ENCODE assay signal across 9 cellular contexts in the genomic region with DNA sequence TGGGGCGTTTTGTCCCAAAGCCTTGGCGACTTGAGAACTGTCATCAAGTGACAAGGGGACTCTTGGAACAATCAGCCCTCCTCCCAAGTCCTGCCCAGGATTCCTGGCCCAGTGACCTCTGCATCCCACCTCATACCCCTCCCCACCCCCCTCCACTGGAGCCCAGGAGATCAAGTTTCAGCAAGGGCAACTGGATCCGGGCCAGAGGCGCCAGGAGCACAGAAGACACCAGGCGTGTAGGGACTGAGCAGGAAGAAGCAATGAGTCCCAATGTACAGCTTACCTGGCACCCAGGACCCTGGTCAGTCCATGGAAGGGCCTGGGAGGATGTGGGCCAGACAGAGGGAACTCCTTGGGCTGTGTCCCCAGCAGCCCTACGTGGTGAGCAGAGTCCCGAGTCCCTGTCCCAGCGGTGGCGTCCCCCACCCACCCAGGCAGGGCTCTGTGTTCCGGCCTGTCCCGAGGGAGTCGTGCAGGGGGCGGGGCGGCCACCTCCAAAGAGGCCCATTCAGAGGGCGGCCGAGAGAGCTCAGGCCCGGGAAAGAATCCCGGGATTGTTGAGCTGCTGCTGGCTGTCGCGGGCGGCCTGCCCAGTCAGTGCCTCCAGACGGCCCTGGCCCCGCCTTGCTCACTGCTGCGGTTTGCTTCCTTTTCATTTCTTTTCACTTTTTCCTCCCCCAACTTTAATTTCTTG.
DNase-seq lines count a peak whose midpoint lies in the region; ATAC-seq and TF ChIP-seq lines count a peak whose summit lies in the region.
"Had no signal": no experiment of that assay in that cellular context is flagged by ENCODE, and none has a peak within 500 bp of the region (broad histone marks: within the 10 kb centered on the region; RNA-seq: fewer than 3 reads in every experiment).

No MANE protein-coding gene starts in this region.

- H3K36me3 ChIP-seq in duodenal mucosa (ENCODE audit: control insufficient read depth in 1 of 2, insufficient read depth in 2 of 2, low read length in 2 of 2) (peaks cover 5 to 43% of the 10 kb centered on the region in 2 donors), liver (ENCODE audit: control insufficient read depth in 4 of 4, insufficient read depth in 3 of 4, low read depth in 1 of 4, low read length in 3 of 4) (peaks cover 0 to 34% (median 18%) of the 10 kb centered on the region in 4 donors)

- H3K27me3 ChIP-seq in duodenal mucosa (ENCODE audit: control insufficient read depth in 1 of 2, insufficient read depth in 2 of 2, low read length in 2 of 2) (no peaks in the 10 kb centered on the region), liver (ENCODE audit: control insufficient read depth in 4 of 4, insufficient read depth in 4 of 4, low read length in 3 of 4) (no peaks in the 10 kb centered on the region)

- no peak overlapping the region for H3K27ac Mint-ChIP-seq in T-cell
- no peak overlapping the region for H3K27ac Mint-ChIP-seq in activated naive CD8-positive, alpha-beta T cell treated with anti-CD3 and anti-CD28 coated beads, Interleukin-2, amount 50 U/mL, for 24 hours

- no peak overlapping the region for H3K4me3 Mint-ChIP-seq in T-cell
- H3K4me3 Mint-ChIP-seq in activated naive CD8-positive, alpha-beta T cell treated with anti-CD3 and anti-CD28 coated beads, Interleukin-2, amount 50 U/mL, for 24 hours, result no peak overlapping the region

- no peaks in the 10 kb centered on the region for H3K4me1 Mint-ChIP-seq in T-cell
- H3K4me1 Mint-ChIP-seq in activated naive CD8-positive, alpha-beta T cell treated with anti-CD3 and anti-CD28 coated beads, Interleukin-2, amount 50 U/mL, for 24 hours, result no peaks in the 10 kb centered on the region

- peak in 1 of 2 donors; percentile 32 for TF ChIP-seq RAD21 in liver (IDR thresholded peaks at IDR 0.05)

- H3K9me3 ChIP-seq in duodenal mucosa (ENCODE audit: control insufficient read depth in 1 of 2, low read length in 2 of 2) (no peaks in the 10 kb centered on the region), liver (ENCODE audit: control insufficient read depth in 4 of 4, low read length in 3 of 4) (no peaks in the 10 kb centered on the region)
- H3K9me3 ChIP-seq: A549 had no signal

- no peak for TF ChIP-seq CTCF in liver (IDR thresholded peaks at IDR 0.05; ENCODE audit: low read depth, low read length, missing input control)

- no peaks in the 10 kb centered on the region for H3K27me3 Mint-ChIP-seq in T-cell
- peaks cover 3% of the 10 kb centered on the region for H3K27me3 Mint-ChIP-seq in activated naive CD8-positive, alpha-beta T cell treated with anti-CD3 and anti-CD28 coated beads, Interleukin-2, amount 50 U/mL, for 24 hours

- POLR2A ChIA-PET in T-cell (lab: Charles Lee), result no interaction called here

- H3K27ac ChIP-seq in duodenal mucosa (ENCODE audit: low read depth, low read length) (peak overlapping the region; percentile 41), liver (ENCODE audit: low read depth in 1 of 2, low read length in 2 of 2) (peak overlapping the region; percentile 44 to 64), temporal lobe (ENCODE audit: low read depth, low read length) (peak overlapping the region; percentile 72)

- peak; percentile 24 for DNase-seq in DMS53 (lab: John Stamatoyannopoulos, UW)
- DNase-seq in DMS53 treated with DMSO at 0.1 percent for 48 hours (lab: John Stamatoyannopoulos, UW; ENCODE audit: unreplicated experiment), result no peak
- DNase-seq in T-cell, result no peak
- DNase-seq in activated naive CD8-positive, alpha-beta T cell treated with anti-CD3 and anti-CD28 coated beads, Interleukin-2, amount 50 U/mL, for 24 hours, result no peak
- DNase-seq in activated T-cell treated with anti-CD3 and anti-CD28 coated beads, Interleukin-2, amount 50 U/mL, for 48 hours, result no peak

- CTCF ChIA-PET in T-cell (lab: Charles Lee), result no interaction called here

- H3K36me3 Mint-ChIP-seq in T-cell, result no peaks in the 10 kb centered on the region
- H3K36me3 Mint-ChIP-seq in activated naive CD8-positive, alpha-beta T cell treated with anti-CD3 and anti-CD28 coated beads, Interleukin-2, amount 50 U/mL, for 24 hours (ENCODE audit: low read depth), result no peaks in the 10 kb centered on the region

- H3K9me3 Mint-ChIP-seq in T-cell, result no peaks in the 10 kb centered on the region
- H3K9me3 Mint-ChIP-seq in activated naive CD8-positive, alpha-beta T cell treated with anti-CD3 and anti-CD28 coated beads, Interleukin-2, amount 50 U/mL, for 24 hours, result no peaks in the 10 kb centered on the region

- ATAC-seq in T-cell (replicated peaks in 1 of 4), result no peak
- ATAC-seq in activated naive CD8-positive, alpha-beta T cell treated with anti-CD3 and anti-CD28 coated beads, Interleukin-2, amount 50 U/mL, for 24 hours, result no peak

- 65% methylated on average over 24 of the region's 24 CpGs for WGBS in liver

- H3K9ac ChIP-seq in duodenal mucosa (ENCODE audit: low read depth in 1 of 2, low read length in 2 of 2) (peak overlapping the region in 1 of 2 donors; percentile 31), liver (ENCODE audit: low read depth in 1 of 2, low read length in 2 of 2) (no peak overlapping the region)

- no peak overlapping the region for H3K4me3 ChIP-seq in duodenal mucosa (ENCODE audit: low read depth in 1 of 2, low read length in 2 of 2)
- H3K4me3 ChIP-seq in liver (ENCODE audit: low read depth in 1 of 3, low read length in 3 of 3), result peak overlapping the region in 1 of 3 donors; percentile 6
- H3K4me3 ChIP-seq: A549 had no signal

- peaks cover 40% of the 10 kb centered on the region in 2 donors for H3K4me1 ChIP-seq in duodenal mucosa (ENCODE audit: control insufficient read depth in 1 of 2, insufficient read depth in 2 of 2, low read length in 2 of 2)
- peaks cover 0 to 27% (median 10%) of the 10 kb centered on the region in 4 donors for H3K4me1 ChIP-seq in liver (ENCODE audit: control insufficient read depth in 4 of 4, insufficient read depth in 4 of 4, low read length in 3 of 4)

TF ChIP-seq in liver, 16 proteins besides CTCF, POLR2A, EP300 and RAD21:
- TF ChIP-seq, protein P1, sequence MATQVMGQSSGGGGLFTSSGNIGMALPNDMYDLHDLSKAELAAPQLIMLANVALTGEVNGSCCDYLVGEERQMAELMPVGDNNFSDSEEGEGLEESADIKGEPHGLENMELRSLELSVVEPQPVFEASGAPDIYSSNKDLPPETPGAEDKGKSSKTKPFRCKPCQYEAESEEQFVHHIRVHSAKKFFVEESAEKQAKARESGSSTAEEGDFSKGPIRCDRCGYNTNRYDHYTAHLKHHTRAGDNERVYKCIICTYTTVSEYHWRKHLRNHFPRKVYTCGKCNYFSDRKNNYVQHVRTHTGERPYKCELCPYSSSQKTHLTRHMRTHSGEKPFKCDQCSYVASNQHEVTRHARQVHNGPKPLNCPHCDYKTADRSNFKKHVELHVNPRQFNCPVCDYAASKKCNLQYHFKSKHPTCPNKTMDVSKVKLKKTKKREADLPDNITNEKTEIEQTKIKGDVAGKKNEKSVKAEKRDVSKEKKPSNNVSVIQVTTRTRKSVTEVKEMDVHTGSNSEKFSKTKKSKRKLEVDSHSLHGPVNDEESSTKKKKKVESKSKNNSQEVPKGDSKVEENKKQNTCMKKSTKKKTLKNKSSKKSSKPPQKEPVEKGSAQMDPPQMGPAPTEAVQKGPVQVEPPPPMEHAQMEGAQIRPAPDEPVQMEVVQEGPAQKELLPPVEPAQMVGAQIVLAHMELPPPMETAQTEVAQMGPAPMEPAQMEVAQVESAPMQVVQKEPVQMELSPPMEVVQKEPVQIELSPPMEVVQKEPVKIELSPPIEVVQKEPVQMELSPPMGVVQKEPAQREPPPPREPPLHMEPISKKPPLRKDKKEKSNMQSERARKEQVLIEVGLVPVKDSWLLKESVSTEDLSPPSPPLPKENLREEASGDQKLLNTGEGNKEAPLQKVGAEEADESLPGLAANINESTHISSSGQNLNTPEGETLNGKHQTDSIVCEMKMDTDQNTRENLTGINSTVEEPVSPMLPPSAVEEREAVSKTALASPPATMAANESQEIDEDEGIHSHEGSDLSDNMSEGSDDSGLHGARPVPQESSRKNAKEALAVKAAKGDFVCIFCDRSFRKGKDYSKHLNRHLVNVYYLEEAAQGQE (IDR thresholded peaks at IDR 0.05), result peak; percentile 29
- TF ChIP-seq NR2F2 (IDR thresholded peaks at IDR 0.05), result no peak
- TF ChIP-seq ZBTB33 (IDR thresholded peaks at IDR 0.05), result no peak
- TF ChIP-seq RXRA (IDR thresholded peaks at IDR 0.05), result no peak
- no peak for TF ChIP-seq FOXA1 (IDR thresholded peaks at IDR 0.05)
- no peak for TF ChIP-seq GABPA (IDR thresholded peaks at IDR 0.05 in 1 of 2, conservative IDR thresholded peaks at IDR 0.05 in 1 of 2)
- TF ChIP-seq ATF3 (IDR thresholded peaks at IDR 0.05), result no peak
